Comparison of ENCODE assay signal across 2 cellular contexts in the genomic region with DNA sequence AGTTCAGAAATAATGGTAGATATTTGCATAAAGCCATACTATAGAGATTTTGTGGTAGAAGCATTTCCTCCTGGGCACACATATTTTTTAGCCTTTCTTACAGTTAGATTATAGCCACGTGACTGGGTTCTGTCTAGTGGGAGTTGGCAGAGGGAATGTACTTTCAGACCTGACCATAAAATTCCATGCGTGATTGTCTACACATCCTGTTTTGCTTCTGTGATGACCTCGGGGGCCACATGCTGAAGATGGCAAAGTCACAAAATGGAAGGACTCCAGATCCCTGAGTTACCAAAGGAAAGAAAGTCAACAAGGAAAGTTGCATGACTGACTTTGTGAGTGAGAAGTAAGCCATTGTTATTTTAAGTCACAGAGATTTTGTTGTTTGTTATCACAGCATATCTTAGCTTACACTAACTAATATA.
TF ChIP-seq lines count a peak whose summit lies in the region.

No MANE protein-coding gene starts in this region.

TF ChIP-seq in IMR-90, 13 proteins besides CTCF, POLR2A, EP300 and RAD21:
- TF ChIP-seq, protein P1, sequence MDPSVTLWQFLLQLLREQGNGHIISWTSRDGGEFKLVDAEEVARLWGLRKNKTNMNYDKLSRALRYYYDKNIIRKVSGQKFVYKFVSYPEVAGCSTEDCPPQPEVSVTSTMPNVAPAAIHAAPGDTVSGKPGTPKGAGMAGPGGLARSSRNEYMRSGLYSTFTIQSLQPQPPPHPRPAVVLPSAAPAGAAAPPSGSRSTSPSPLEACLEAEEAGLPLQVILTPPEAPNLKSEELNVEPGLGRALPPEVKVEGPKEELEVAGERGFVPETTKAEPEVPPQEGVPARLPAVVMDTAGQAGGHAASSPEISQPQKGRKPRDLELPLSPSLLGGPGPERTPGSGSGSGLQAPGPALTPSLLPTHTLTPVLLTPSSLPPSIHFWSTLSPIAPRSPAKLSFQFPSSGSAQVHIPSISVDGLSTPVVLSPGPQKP (IDR thresholded peaks at IDR 0.05; ENCODE audit: borderline replicate concordance, low read depth, low read length), result no peak
- no peak for TF ChIP-seq MAZ (IDR thresholded peaks at IDR 0.05; ENCODE audit: borderline replicate concordance, low read depth, low read length)
- no peak for TF ChIP-seq USF2 (IDR thresholded peaks at IDR 0.05; ENCODE audit: low read depth, low read length)
- TF ChIP-seq NFE2L2 (IDR thresholded peaks at IDR 0.05; ENCODE audit: low read depth, low read length), result no peak
- no peak for TF ChIP-seq RFX5 (IDR thresholded peaks at IDR 0.05; ENCODE audit: low read depth, low read length)
- no peak for TF ChIP-seq MXI1 (IDR thresholded peaks at IDR 0.05; ENCODE audit: borderline replicate concordance, low read depth, low read length)
- no peak for TF ChIP-seq CEBPB (IDR thresholded peaks at IDR 0.05; ENCODE audit: low read depth, low read length)

TF ChIP-seq in GM12878, 131 proteins besides CTCF, POLR2A, EP300 and RAD21:
- 0 out of 3 replicates have a peak, but pooled peaks have one; percentile 14 for TF ChIP-seq POU2F2 (IDR thresholded peaks at IDR 0.05; ENCODE audit: borderline replicate concordance, low read depth, low read length)
- TF ChIP-seq ZNF622 (IDR thresholded peaks at IDR 0.05), result no peak
- peak; percentile 22 for TF ChIP-seq E4F1 (IDR thresholded peaks at IDR 0.05; ENCODE audit: borderline replicate concordance, partially characterized antibody)
